ENCODE assay signal across 16 cellular contexts in the genomic region with DNA sequence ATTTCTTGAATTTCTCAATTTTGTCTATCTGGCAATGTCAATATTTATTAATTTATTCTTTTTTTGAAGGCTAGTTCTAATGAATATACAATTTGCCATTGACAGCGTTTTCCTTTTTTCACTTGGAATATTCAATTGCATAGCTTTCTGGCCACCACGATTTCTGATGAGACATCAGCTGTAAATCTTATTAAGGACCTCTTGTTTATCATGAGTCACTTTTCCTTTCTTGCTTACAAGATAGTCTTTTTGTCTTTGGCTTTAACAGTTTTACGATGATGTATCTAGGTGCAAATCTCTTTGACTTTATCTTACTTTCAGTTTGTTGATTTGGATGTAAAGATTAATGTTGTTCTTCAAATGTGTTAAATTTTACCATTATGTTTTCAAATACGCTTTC.
"Had no signal": no experiment of that assay in that cellular context is flagged by ENCODE, and none has a peak within 500 bp of the region (broad histone marks: within the 10 kb centered on the region; RNA-seq: fewer than 3 reads in every experiment).

No MANE protein-coding gene starts in this region.

- H3K4me1 ChIP-seq: suprapubic skin had no signal

- H3K27me3 ChIP-seq: suprapubic skin had no signal

- DNase-seq: activated CD4-positive, alpha-beta T cell treated with anti-CD3 and anti-CD28 coated beads for 4 hours; activated CD8-positive, alpha-beta memory T cell treated with anti-CD3 and anti-CD28 coated beads, Interleukin-2, amount 50 U/mL, for 48 hours; activated naive CD4-positive, alpha-beta T cell treated with Interleukin-2 at 50 U/mL for 16 hours; aorta; endodermal cell; hippocampal formation; mesendoderm; nucleus accumbens; small intestine; T-helper 17 cell; trophoblast cell had no signal

- ATAC-seq: activated T-helper 17 cell treated with anti-CD3 and anti-CD28 coated beads, Interleukin-2, amount 50 U/mL, for 72 hours; right cardiac atrium; T-helper 17 cell had no signal

- H3K4me3 Mint-ChIP-seq: activated T-helper 17 cell treated with anti-CD3 and anti-CD28 coated beads, Interleukin-2, amount 50 U/mL, for 72 hours; endodermal cell; nephron; stimulated activated naive CD8-positive, alpha-beta T cell treated with anti-CD3 and anti-CD28 coated beads, Interleukin-15, Interleukin-2, amounts not matched to agents 100 ng/mL and 50 ng/mL, for 24 hours; T-helper 17 cell had no signal

- H3K4me3 ChIP-seq: suprapubic skin had no signal

- H3K9me3 ChIP-seq: suprapubic skin had no signal

- H3K27ac Mint-ChIP-seq: activated T-helper 17 cell treated with anti-CD3 and anti-CD28 coated beads, Interleukin-2, amount 50 U/mL, for 72 hours; endodermal cell; nephron; stimulated activated naive CD8-positive, alpha-beta T cell treated with anti-CD3 and anti-CD28 coated beads, Interleukin-15, Interleukin-2, amounts not matched to agents 100 ng/mL and 50 ng/mL, for 24 hours; T-helper 17 cell had no signal

- H3K4me1 Mint-ChIP-seq: activated T-helper 17 cell treated with anti-CD3 and anti-CD28 coated beads, Interleukin-2, amount 50 U/mL, for 72 hours; endodermal cell; nephron; T-helper 17 cell had no signal

- H3K27ac ChIP-seq: suprapubic skin had no signal

- H3K27me3 Mint-ChIP-seq: activated T-helper 17 cell treated with anti-CD3 and anti-CD28 coated beads, Interleukin-2, amount 50 U/mL, for 72 hours; stimulated activated naive CD8-positive, alpha-beta T cell treated with anti-CD3 and anti-CD28 coated beads, Interleukin-15, Interleukin-2, amounts not matched to agents 100 ng/mL and 50 ng/mL, for 24 hours; T-helper 17 cell had no signal

- H3K36me3 ChIP-seq: suprapubic skin had no signal

- H3K9me3 Mint-ChIP-seq: endodermal cell, nephron had no signal
